In genomic region chr2:31207790-31208189, GRCh38 we compare ENCODE assay signal across 21 cellular contexts. TPM values are rescaled to one million over a fixed set of nuclear protein-coding genes. Genes with fewer than 3 reads are reported as not detected.
DNase-seq lines count a peak whose midpoint lies in the region; ATAC-seq, FAIRE-seq and TF ChIP-seq lines count a peak whose summit lies in the region.
"Had no signal": no experiment of that assay in that cellular context is flagged by ENCODE, and none has a peak within 500 bp of the region (broad histone marks: within the 10 kb centered on the region; RNA-seq: fewer than 3 reads in every experiment).

No MANE protein-coding gene starts in this region.

- DNase-seq in ELF-1 (ENCODE audit: low read depth, low spot score): peak; percentile 65
- DNase-seq in activated B cell treated with CpG ODN at 0.5 μM for 24 hours: no peak
- peak; percentile 97 for DNase-seq in mesendoderm
- no peak for DNase-seq in GM12891 (ENCODE audit: insufficient read length, low spot score)
- DNase-seq in kidney: no peak
- no peak for DNase-seq in dermis blood vessel endothelial cell
- no peak for DNase-seq in medulla oblongata (ENCODE audit: extremely low spot score)
- DNase-seq: CD8-positive, alpha-beta T cell; DMS79 treated with DMSO at 0.1 percent for 48 hours; glutamatergic neuron; mucosa of descending colon; NCI-H1092 treated with DMSO at 0.1 percent for 48 hours; NCI-H524 treated with DMSO at 0.1 percent for 48 hours; right lobe of liver; stimulated activated CD4-positive, alpha-beta T cell treated with anti-CD3 and anti-CD28 coated beads, Interleukin-1b, Interleukin-23, amount 100 ng/mL, for 48 hours; stomach had no signal

- H3K27ac ChIP-seq in mesendoderm (ENCODE audit: low read depth, low read length): peak overlapping the region; percentile 59
- no peak overlapping the region for H3K27ac ChIP-seq in kidney (ENCODE audit: low read depth in 2 of 2, low read length in 2 of 2)
- H3K27ac ChIP-seq: KMS-11, right lobe of liver, stomach had no signal

- H3K4me1 ChIP-seq in mesendoderm (ENCODE audit: control insufficient read depth, low read depth, low read length) (peaks cover 13% of the 10 kb centered on the region), kidney (ENCODE audit: control insufficient read depth in 1 of 2, insufficient read depth in 1 of 2, low read depth in 1 of 2, low read length in 2 of 2) (no peaks in the 10 kb centered on the region)
- H3K4me1 ChIP-seq: right lobe of liver, stomach had no signal

- H3K27ac Mint-ChIP-seq in activated B cell treated with CpG ODN at 0.5 μM for 24 hours: no peak overlapping the region
- H3K27ac Mint-ChIP-seq: activated T-helper 1 cell treated with anti-CD3 and anti-CD28 coated beads, Interleukin-12 subunit alpha, Interleukin-12 subunit beta, Interleukin-2, Interleukin-4 antibody, amounts not matched to agents 30 ng/mL and 10 ng/mL and 1 ng/mL, durations not matched to agents 14 hours and 24 hours and 36 hours; CD8-positive, alpha-beta T cell had no signal

- ATAC-seq in GM21723 (IDR thresholded peaks at IDR 0.05; ENCODE audit: unreplicated experiment) (peak; percentile 71), activated B cell treated with CpG ODN at 0.5 μM for 24 hours (ENCODE audit: low read depth) (peak; percentile 49)
- ATAC-seq: CD8-positive, alpha-beta T cell; mucosa of descending colon; Panc1; right lobe of liver had no signal

- H3K23ac ChIP-seq in mesendoderm (ENCODE audit: low read length): no peak overlapping the region

- no peak overlapping the region for H2BK5ac ChIP-seq in mesendoderm (ENCODE audit: low read length)

- H2AK5ac ChIP-seq in mesendoderm (ENCODE audit: low read length): no peak overlapping the region

- H4K8ac ChIP-seq in mesendoderm (ENCODE audit: low read depth, low read length): no peak overlapping the region

- no peak for FAIRE-seq in GM12891 (lab: Jason Lieb, UNC)
- FAIRE-seq in kidney (lab: Jason Lieb, UNC): no peak
- FAIRE-seq: islet of Langerhans had no signal

- no peaks in the 10 kb centered on the region for H3K9me3 ChIP-seq in kidney (ENCODE audit: control insufficient read depth in 1 of 2, low read length in 2 of 2)
- H3K9me3 ChIP-seq: mucosa of descending colon, right lobe of liver, stomach had no signal

- H3K79me2 ChIP-seq in mesendoderm (ENCODE audit: control insufficient read depth, insufficient read depth, low read length): no peaks in the 10 kb centered on the region

- H3K9ac ChIP-seq in mesendoderm (ENCODE audit: low read length) (no peak overlapping the region), kidney (ENCODE audit: low read length in 2 of 2) (no peak overlapping the region)
- H3K9ac ChIP-seq: KMS-11 had no signal

- no peaks in the 10 kb centered on the region for H3K27me3 ChIP-seq in mesendoderm (ENCODE audit: insufficient read depth, low read length, poor library complexity)
- H3K27me3 ChIP-seq: right lobe of liver, stomach had no signal

- no peak overlapping the region for H3K4ac ChIP-seq in mesendoderm (ENCODE audit: low read depth, low read length)

- CTCF ChIA-PET in activated B cell treated with CpG ODN at 0.5 μM for 24 hours (lab: Charles Lee): interaction anchor here (0.7 to 2.4 kb wide), 4 partner anchors 38 to 126 kb away, joined by 3 to 11 read pairs (median 6); no protein-coding TSS in a partner anchor

- H3K56ac ChIP-seq in mesendoderm (ENCODE audit: low read length): no peak overlapping the region

- H3K36me3 ChIP-seq in mesendoderm (ENCODE audit: control insufficient read depth, insufficient read depth, low read length) (no peaks in the 10 kb centered on the region), kidney (ENCODE audit: control insufficient read depth in 1 of 2, insufficient read depth in 2 of 2, low read length in 2 of 2) (no peaks in the 10 kb centered on the region)
- H3K36me3 ChIP-seq: right lobe of liver, stomach had no signal

- no peak overlapping the region for H3K4me2 ChIP-seq in mesendoderm (ENCODE audit: low read length)
- H3K4me2 ChIP-seq: KMS-11 had no signal

- peak overlapping the region; percentile 97 for H2BK120ac ChIP-seq in mesendoderm (ENCODE audit: low read depth, low read length)

- intact Hi-C loops in activated B cell treated with CpG ODN at 0.5 μM for 24 hours (cut with micrococcal nuclease) (loop anchor here (1.0 to 2.0 kb wide), 3 partner anchors 10 to 126 kb away; partner anchors contain the start of gene CAPN14), kidney (cut with DNase I) (no loop called here)

- POLR2A ChIA-PET in activated B cell treated with CpG ODN at 0.5 μM for 24 hours (lab: Charles Lee): interaction anchor here (0.7 to 2.5 kb wide), 6 partner anchors 12 to 48 kb away, joined by 3 to 13 read pairs (median 3); partner anchors contain the start of gene EHD3

- no peak overlapping the region for H4K5ac ChIP-seq in mesendoderm (ENCODE audit: low read length)

- no CpG with 5 or more reads among the region's 2 CpGs for WGBS in mesendoderm (ENCODE audit: extremely low coverage, insufficient coverage, low lambda C conversion rate)

- H3K79me1 ChIP-seq in mesendoderm (ENCODE audit: low read length): no peaks in the 10 kb centered on the region

- no peaks in the 10 kb centered on the region for H3K27me3 Mint-ChIP-seq in activated B cell treated with CpG ODN at 0.5 μM for 24 hours

- H3K9me3 Mint-ChIP-seq in activated B cell treated with CpG ODN at 0.5 μM for 24 hours: no peaks in the 10 kb centered on the region
- H3K9me3 Mint-ChIP-seq: activated T-helper 1 cell treated with anti-CD3 and anti-CD28 coated beads, Interleukin-12 subunit alpha, Interleukin-12 subunit beta, Interleukin-2, Interleukin-4 antibody, amounts not matched to agents 30 ng/mL and 10 ng/mL and 1 ng/mL, durations not matched to agents 14 hours and 24 hours and 36 hours; CD8-positive, alpha-beta T cell had no signal

- H2BK15ac ChIP-seq in mesendoderm (replicated peaks; ENCODE audit: low read depth): no peak overlapping the region

- H3K36me3 Mint-ChIP-seq in activated B cell treated with CpG ODN at 0.5 μM for 24 hours (ENCODE audit: low read depth): peaks cover 2% of the 10 kb centered on the region
- H3K36me3 Mint-ChIP-seq: CD8-positive, alpha-beta T cell had no signal

- H3K4me3 ChIP-seq in mesendoderm (ENCODE audit: low read length) (no peak overlapping the region), kidney (ENCODE audit: low read length in 2 of 2) (no peak overlapping the region)
- H3K4me3 ChIP-seq: mucosa of descending colon, right lobe of liver, stomach had no signal

- no peak for TF ChIP-seq CTCF in activated B cell treated with CpG ODN at 0.5 μM for 24 hours (IDR thresholded peaks at IDR 0.05)
- no peak for TF ChIP-seq CTCF in kidney (IDR thresholded peaks at IDR 0.05; ENCODE audit: borderline replicate concordance, extremely low read depth, insufficient read depth)

- H3K18ac ChIP-seq in mesendoderm (ENCODE audit: low read length): peak overlapping the region; percentile 96

- H3K4me3 Mint-ChIP-seq in activated B cell treated with CpG ODN at 0.5 μM for 24 hours: peak overlapping the region; percentile 15
- H3K4me3 Mint-ChIP-seq: activated T-helper 1 cell treated with anti-CD3 and anti-CD28 coated beads, Interleukin-12 subunit alpha, Interleukin-12 subunit beta, Interleukin-2, Interleukin-4 antibody, amounts not matched to agents 30 ng/mL and 10 ng/mL and 1 ng/mL, durations not matched to agents 14 hours and 24 hours and 36 hours; CD8-positive, alpha-beta T cell had no signal

- H3K4me1 Mint-ChIP-seq in activated B cell treated with CpG ODN at 0.5 μM for 24 hours: peaks cover 20% of the 10 kb centered on the region

- TF ChIP-seq POLR2A in GM12891 (IDR thresholded peaks at IDR 0.05; ENCODE audit: low read depth, low read length): no peak

TF ChIP-seq in GM12891, 5 proteins besides CTCF, POLR2A, EP300 and RAD21:
- TF ChIP-seq POU2F2 (IDR thresholded peaks at IDR 0.05; ENCODE audit: low read depth, low read length) (no peak), TAF1 (IDR thresholded peaks at IDR 0.05; ENCODE audit: low read depth, low read length) (no peak), SPI1 (IDR thresholded peaks at IDR 0.05; ENCODE audit: low read depth, low read length) (no peak), PAX5 (IDR thresholded peaks at IDR 0.05; ENCODE audit: insufficient read depth, low read length, severe bottlenecking) (no peak), POLR2AphosphoS5 (IDR thresholded peaks at IDR 0.05; ENCODE audit: low read depth, low read length) (no peak)

RNA-seq across cellular contexts. Expression of gene CAPN14, which starts 9.5 kb away (rescaled TPM):
- total RNA-seq in activated B cell treated with CpG ODN at 0.5 μM for 24 hours (2.4 and 3.3 TPM in 2 replicates), kidney (0.25 TPM), dermis blood vessel endothelial cell (0.05 TPM in 1 of 2 replicates, not detected in the other)
- polyA plus RNA-seq in mesendoderm (2013, experiment 1 of 2): 0.10 TPM
- polyA plus RNA-seq in mesendoderm (2013, experiment 2 of 2): 0.07 TPM
- 0.10 TPM for polyA plus RNA-seq in GM12891 (2012; ENCODE audit: low read depth, missing spikeins)
- polyA plus RNA-seq in kidney (ENCODE audit: insufficient read depth, low read depth, low replicate concordance): 0.22 TPM

RNA-seq across cellular contexts. Expression of gene EHD3, which starts 26.2 kb away (rescaled TPM):
- total RNA-seq in activated B cell treated with CpG ODN at 0.5 μM for 24 hours (38.1 and 40.3 TPM in 2 replicates), kidney (9.5 TPM), dermis blood vessel endothelial cell (6.0 and 7.8 TPM in 2 replicates)
- polyA plus RNA-seq in mesendoderm (2013, experiment 1 of 2): 8.2 TPM
- polyA plus RNA-seq in mesendoderm (2013, experiment 2 of 2): 8.7 TPM
- 0.18 TPM for polyA plus RNA-seq in GM12891 (2012; ENCODE audit: low read depth, missing spikeins)
- 45.3 TPM for polyA plus RNA-seq in kidney (ENCODE audit: insufficient read depth, low read depth, low replicate concordance)

Comparison
In these comparisons a context has a peak if more than half of its experiments do, and no peak if none do; other contexts are left out.
1. DNase-seq: peak in ELF-1 (single experiment) and mesendoderm (single experiment); none in activated B cell treated with CpG ODN at 0.5 μM for 24 hours (single experiment), GM12891 (single experiment), kidney (single experiment), dermis blood vessel endothelial cell (single experiment) and medulla oblongata (single experiment).